ENCODE assay signal across 8 cellular contexts in genomic region chr9:124861342-124862229, GRCh38. TPM values are rescaled to one million over a fixed set of nuclear protein-coding genes. Genes with fewer than 3 reads are reported as not detected.
DNase-seq lines count a peak whose midpoint lies in the region; ATAC-seq and TF ChIP-seq lines count a peak whose summit lies in the region.

Gene ARPC5L, plus strand, starts transcription at chr9:124862130. Its CDS starts 7,161 bp downstream, at chr9:124869291.
Gene RPL35, minus strand, starts transcription at chr9:124861957. Its CDS starts 45 bp downstream, at chr9:124861912.

- no peaks in the 10 kb centered on the region for H4K20me1 ChIP-seq in OCI-LY1 (ENCODE audit: insufficient read depth, low read length)

- H3K4me2 ChIP-seq in OCI-LY1 (ENCODE audit: low read length), result peak within 1 kb of the TSS; percentile 95

- H3K27me3 ChIP-seq in OCI-LY1 (ENCODE audit: insufficient read depth, low read length), result no peaks in the 10 kb centered on the region

- H3K9ac ChIP-seq in OCI-LY1 (ENCODE audit: low read length), result peak within 1 kb of the TSS; percentile 95

- peak; percentile 86 for ATAC-seq in GM21528 (IDR thresholded peaks at IDR 0.05; ENCODE audit: low FRiP score, unreplicated experiment)

- peak within 1 kb of the TSS; percentile 96 for H3K4me3 ChIP-seq in OCI-LY1 (ENCODE audit: low read depth, low read length, poor library complexity, severe bottlenecking)

- 0 out of 2 replicates have a peak, but pooled peaks cover 10% of the 10 kb centered on the region for H3F3A ChIP-seq in OCI-LY1 (ENCODE audit: insufficient read depth, low read length)

- peaks cover 17% of the 10 kb centered on the region for H3K79me2 ChIP-seq in OCI-LY1 (ENCODE audit: insufficient read depth, low read length)

- in situ Hi-C loops in endometrial microvascular endothelial cells (cut with HindIII; ENCODE audit: inconsistent ontology term, low pct_unique_long_range_greater_than_20kb, low sequenced_read_pairs), result loop anchor here (25.0 kb wide), 1 partner anchor 99 kb away; the partner anchor contains the start of gene NR6A1

- H3K4me1 ChIP-seq in OCI-LY1 (ENCODE audit: insufficient read depth, low read length, severe bottlenecking), result peaks cover 45% of the 10 kb centered on the region

- TF ChIP-seq CTCF in OCI-LY1 (IDR thresholded peaks at IDR 0.05; ENCODE audit: low read length), result peak; percentile 30; the same call in 1 of the 2 replicates

- DNase-seq in DMS 273 treated with DMSO at 0.1 percent for 48 hours (lab: John Stamatoyannopoulos, UW) (peak; percentile 79), HuH-7.5 (ENCODE audit: low spot score) (peak; percentile 97), midbrain (lab: John Stamatoyannopoulos, UW) (peak; percentile 95)
- DNase-seq in activated CD8-positive, alpha-beta memory T cell treated with anti-CD3 and anti-CD28 coated beads, Interleukin-2, amount 50 U/mL, for 4 hours, result peak; percentile 95
- DNase-seq in stimulated activated CD8-positive, alpha-beta memory T cell treated with anti-CD3 and anti-CD28 coated beads, Interleukin-2, amount 100 ng/mL, for 1 hour (ENCODE audit: low read depth in 2 of 2), result peak; percentile 89 to 96

- H3K27ac ChIP-seq in OCI-LY1 (ENCODE audit: low read depth, low read length, poor library complexity, severe bottlenecking), result peak within 1 kb of the TSS; percentile 71

- H3K36me3 ChIP-seq in OCI-LY1 (ENCODE audit: insufficient read depth, low read length), result peaks cover 50% of the 10 kb centered on the region

- no peaks in the 10 kb centered on the region for H3K9me2 ChIP-seq in OCI-LY1 (ENCODE audit: low read depth, low read length)

- no peaks in the 10 kb centered on the region for H3K9me3 ChIP-seq in OCI-LY1 (ENCODE audit: low read length)

- H2AFZ ChIP-seq in OCI-LY1 (ENCODE audit: low read length), result no peak within 1 kb of the TSS

RNA-seq across cellular contexts. Expression of gene ARPC5L, which starts in this region (rescaled TPM):
- 48.2 TPM for total RNA-seq in endometrial microvascular endothelial cells (ENCODE audit: inconsistent ontology term)

RNA-seq across cellular contexts. Expression of gene RPL35, which starts in this region (rescaled TPM):
- 2,417 TPM for total RNA-seq in endometrial microvascular endothelial cells (ENCODE audit: inconsistent ontology term)

Comparison
In these comparisons a context has a peak if more than half of its experiments do, and no peak if none do; other contexts are left out.
1. Peak in every context shown above with its lines: DNase-seq, ATAC-seq, H3K4me3 ChIP-seq and H3K27ac ChIP-seq.